8 cellular contexts compared by ENCODE assay signal in genomic region chr13:72782717-72783116, GRCh38. TPM values are rescaled to one million over a fixed set of nuclear protein-coding genes. Genes with fewer than 3 reads are reported as not detected.
A peak's percentile ranks its signal among the peaks of the same experiment; 100 is the strongest.
DNase-seq lines count a peak whose midpoint lies in the region; ATAC-seq and TF ChIP-seq lines count a peak whose summit lies in the region.

No MANE protein-coding gene starts in this region.

- DNase-seq in DMS 273 (lab: John Stamatoyannopoulos, UW; ENCODE audit: unreplicated experiment) (peak; percentile 6), DMS 273 treated with DMSO at 0.1 percent for 48 hours (lab: John Stamatoyannopoulos, UW) (no peak), SJCRH30 (peak; percentile 6 to 14), esophagus muscularis mucosa (ENCODE audit: extremely low spot score) (no peak), psoas muscle (no peak), SKM-1 treated with dmso at 0.1 percent for 144 hours (lab: John Stamatoyannopoulos, UW; ENCODE audit: unreplicated experiment) (no peak), globus pallidus (ENCODE audit: low spot score) (no peak)

- no peak for ATAC-seq in psoas muscle
- ATAC-seq in GM21529 (IDR thresholded peaks at IDR 0.05; ENCODE audit: unreplicated experiment), result no peak

- no peak for TF ChIP-seq POLR2A in esophagus muscularis mucosa (IDR thresholded peaks at IDR 0.05; ENCODE audit: low read depth)

- H3K9me3 ChIP-seq in SJCRH30 (replicated peaks) (no peaks in the 10 kb centered on the region), esophagus muscularis mucosa (no peaks in the 10 kb centered on the region), psoas muscle (no peaks in the 10 kb centered on the region)

- H3K4me3 ChIP-seq in SJCRH30, result peak overlapping the region; percentile 86
- peak overlapping the region; percentile 63 to 97 (median 88) for H3K4me3 ChIP-seq in esophagus muscularis mucosa
- peak overlapping the region; percentile 89 for H3K4me3 ChIP-seq in psoas muscle

- H3K4me1 ChIP-seq in SJCRH30 (peaks cover 7% of the 10 kb centered on the region), esophagus muscularis mucosa (peaks cover 31 to 53% (median 43%) of the 10 kb centered on the region in 4 donors), psoas muscle (peaks cover 25% of the 10 kb centered on the region)

- H3K27ac ChIP-seq in SJCRH30, result peak overlapping the region; percentile 79; the same call in 1 of the 2 replicates
- peak overlapping the region; percentile 86 to 94 (median 86) for H3K27ac ChIP-seq in esophagus muscularis mucosa (replicated peaks in 1 of 4)
- peak overlapping the region; percentile 89 for H3K27ac ChIP-seq in psoas muscle

- no peak for TF ChIP-seq EP300 in esophagus muscularis mucosa (IDR thresholded peaks at IDR 0.05)

- no peak for TF ChIP-seq CTCF in esophagus muscularis mucosa (IDR thresholded peaks at IDR 0.05)
- TF ChIP-seq CTCF in psoas muscle (IDR thresholded peaks at IDR 0.05), result no peak

- H3K36me3 ChIP-seq in SJCRH30 (peaks cover 30% of the 10 kb centered on the region), esophagus muscularis mucosa (peaks cover 0 to 34% (median 3%) of the 10 kb centered on the region in 4 donors), psoas muscle (ENCODE audit: insufficient read depth in 1 of 2, low read depth in 1 of 2) (peaks cover under 1 to 47% of the 10 kb centered on the region in 2 donors)

- no peaks in the 10 kb centered on the region for H3K27me3 ChIP-seq in SJCRH30
- H3K27me3 ChIP-seq in esophagus muscularis mucosa, result no peaks in the 10 kb centered on the region
- H3K27me3 ChIP-seq in psoas muscle (ENCODE audit: insufficient read depth in 3 of 3, low read length in 2 of 3), result no peaks in the 10 kb centered on the region

- WGBS in esophagus muscularis mucosa, result 2% methylated on average over 7 of the region's 7 CpGs
- 5 to 9% (median 7%) methylated on average over 7 of the region's 7 CpGs for WGBS in psoas muscle, 3 donors

- intact Hi-C loops in esophagus muscularis mucosa (cut with DNase I), result loop anchor here (5.0 kb wide), 1 partner anchor 55 kb away; the partner anchor contains the start of genes BORA and MZT1
- intact Hi-C loops in psoas muscle (cut with DNase I), result loop anchor here (1.0 to 5.0 kb wide), 2 partner anchors 55 kb away; partner anchors contain the start of genes BORA (in 2 of the 2) and MZT1 (in 2 of the 2)

RNA-seq across cellular contexts. Expression of gene PIBF1, which starts 0.8 kb away (rescaled TPM):
- total RNA-seq in SJCRH30 (2014; rRNA removed; shearing (Covaris generic)), result 26.0 and 28.9 TPM in 2 replicates
- 10 to 100 TPM in 3 of 4 donors, 1 to 10 TPM in 1; 9.9 to 18.9 (median 13.3) TPM for total RNA-seq in esophagus muscularis mucosa
- 10 to 100 TPM in 2 of 4 donors, 1 to 10 TPM in 2; 6.8 to 12.8 (median 10.1) TPM for total RNA-seq in psoas muscle
- 1 to 10 TPM; 5.4 to 7.5 (median 6.0) TPM for polyA plus RNA-seq in psoas muscle

RNA-seq across cellular contexts. Expression of gene DIS3, which starts 1.0 kb away (rescaled TPM):
- 38.2 and 41.3 TPM in 2 replicates for total RNA-seq in SJCRH30 (2014; rRNA removed; shearing (Covaris generic))
- 10 to 100 TPM; 16.9 to 33.0 (median 22.1) TPM for total RNA-seq in esophagus muscularis mucosa
- total RNA-seq in psoas muscle, result 10 to 100 TPM; 13.4 to 19.7 (median 15.5) TPM
- polyA plus RNA-seq in psoas muscle, result 10 to 100 TPM in 2 of 3 donors, 1 to 10 TPM in 1; 6.4 to 12.3 (median 10.8) TPM

RNA-seq across cellular contexts. Expression of gene BORA, which starts 55.0 kb away (rescaled TPM):
- total RNA-seq in SJCRH30 (2014; rRNA removed; shearing (Covaris generic)), result 26.4 and 35.4 TPM in 2 replicates
- total RNA-seq in esophagus muscularis mucosa, result 1 to 10 TPM in 3 of 4 donors, under 1 TPM in 1; 0.83 to 2.3 (median 1.6) TPM
- 1 to 10 TPM in 1 of 4 donors, under 1 TPM in 3; 0.34 to 1.1 (median 0.52) TPM for total RNA-seq in psoas muscle
- 1 to 10 TPM; 1.9 to 5.6 (median 2.5) TPM for polyA plus RNA-seq in psoas muscle

RNA-seq across cellular contexts. Expression of gene MZT1, which starts 55.3 kb away (rescaled TPM):
- total RNA-seq in SJCRH30 (2014; rRNA removed; shearing (Covaris generic)), result 58.3 and 67.9 TPM in 2 replicates
- 1 to 10 TPM; 5.1 to 8.0 (median 5.8) TPM for total RNA-seq in esophagus muscularis mucosa
- total RNA-seq in psoas muscle, result 10 to 100 TPM in 1 of 4 donors, 1 to 10 TPM in 3; 6.4 to 10.6 (median 8.7) TPM
- polyA plus RNA-seq in psoas muscle, result 10 to 100 TPM in 2 of 3 donors, 1 to 10 TPM in 1; 8.6 to 19.6 (median 15.9) TPM

Comparison
In these comparisons a context has a peak if more than half of its experiments do, and no peak if none do; other contexts are left out.
1. DNase-seq: peak in DMS 273 (single experiment) and SJCRH30 (2 of 2); none in DMS 273 treated with DMSO at 0.1 percent for 48 hours (single experiment), esophagus muscularis mucosa (single experiment), psoas muscle (0 of 2), SKM-1 treated with dmso at 0.1 percent for 144 hours (single experiment) and globus pallidus (single experiment).
2. Peak in every context shown above with its lines, with median percentiles within 50 percentile points of each other: H3K27ac ChIP-seq and H3K4me3 ChIP-seq.